ENCODE assay signal across 8 cellular contexts in the genomic region with DNA sequence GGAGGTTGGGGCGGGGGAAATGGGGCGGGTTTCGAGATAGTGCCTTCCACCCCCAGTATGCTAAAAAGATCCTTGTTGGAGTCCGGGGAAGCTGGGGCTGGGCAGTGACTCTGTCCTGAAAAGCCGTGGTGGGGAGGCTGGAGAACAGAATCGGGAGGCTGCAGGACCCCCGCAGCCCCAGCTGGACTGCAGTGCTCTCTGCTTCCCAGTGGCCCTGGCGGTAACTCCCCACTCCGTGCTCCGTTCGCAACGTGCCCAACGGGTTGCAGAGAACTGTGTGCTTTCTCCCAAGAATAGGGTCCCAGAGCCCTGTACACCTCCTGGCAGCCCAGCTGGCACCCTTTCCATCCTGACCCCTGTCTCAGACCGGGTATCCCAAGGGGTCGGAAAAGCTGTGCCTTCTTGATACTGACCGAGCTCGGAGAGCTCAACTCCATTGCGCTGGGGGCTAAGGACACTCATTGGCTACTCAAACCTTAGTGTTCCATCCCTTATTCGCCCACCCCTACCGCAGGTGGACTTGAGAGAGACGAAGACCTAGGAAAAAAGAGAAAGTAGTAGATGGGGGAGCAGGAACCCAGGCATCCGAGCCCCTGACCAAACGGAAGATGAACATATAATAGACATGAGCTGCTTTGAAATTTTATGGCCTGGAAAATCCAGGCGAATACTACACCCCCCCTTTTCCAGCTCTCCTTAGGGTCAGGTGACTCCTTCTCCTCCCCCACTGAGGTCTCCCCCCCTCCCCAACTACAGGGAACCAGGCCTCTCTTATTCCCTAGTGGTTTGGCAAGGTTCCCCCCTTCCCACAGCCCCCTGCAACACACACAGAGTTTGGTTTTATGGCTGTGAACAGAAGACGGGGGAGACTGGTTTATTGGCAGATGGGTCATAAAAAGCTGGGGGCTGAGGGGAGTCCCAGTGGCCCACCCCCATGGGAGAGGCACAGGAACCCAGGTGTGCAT. TPM values are rescaled to one million over a fixed set of nuclear protein-coding genes. Genes with fewer than 3 reads are reported as not detected.
DNase-seq lines count a peak whose midpoint lies in the region; ATAC-seq, FAIRE-seq and TF ChIP-seq lines count a peak whose summit lies in the region.

No MANE protein-coding gene starts in this region.

- H3K4me1 ChIP-seq in CD4-positive, CD25-positive, alpha-beta regulatory T cell (ENCODE audit: control insufficient read depth, insufficient read depth, low read length, poor library complexity, severe bottlenecking): peaks cover 19% of the 10 kb centered on the region
- peaks cover 46% of the 10 kb centered on the region for H3K4me1 ChIP-seq in HUES48 (ENCODE audit: control insufficient read depth, insufficient read depth, low read length)
- peaks cover 5% of the 10 kb centered on the region for H3K4me1 ChIP-seq in GM12878 (ENCODE audit: control insufficient read depth, insufficient read depth, low read length)
- peaks cover 0 to 9% (median 5%) of the 10 kb centered on the region in 4 donors for H3K4me1 ChIP-seq in liver (ENCODE audit: control insufficient read depth in 4 of 4, insufficient read depth in 4 of 4, low read length in 3 of 4)
- H3K4me1 ChIP-seq in thyroid gland: peaks cover 25 to 34% of the 10 kb centered on the region in 2 donors

- peaks cover 5% of the 10 kb centered on the region for H3K27me3 Mint-ChIP-seq in CD4-positive, CD25-positive, alpha-beta regulatory T cell

- peak overlapping the region; percentile 71 for H3K4me2 ChIP-seq in GM12878 (ENCODE audit: control insufficient read depth, insufficient read depth)

- H3K27ac ChIP-seq in CD4-positive, CD25-positive, alpha-beta regulatory T cell (ENCODE audit: insufficient read depth, low read length, poor library complexity, severe bottlenecking): peak overlapping the region; percentile 23
- H3K27ac ChIP-seq in HUES48 (ENCODE audit: low read depth, low read length) (peak overlapping the region; percentile 94), GM12878 (ENCODE audit: control insufficient read depth, insufficient read depth) (no peak overlapping the region), liver (ENCODE audit: low read depth in 1 of 2, low read length in 2 of 2) (peak overlapping the region in 1 of 2 donors; percentile 13), thyroid gland (peak overlapping the region in 2 of 3 donors; percentile 43 to 49)

- CTCF ChIA-PET in GM12878 (lab: Yijun Ruan, JAX): interaction anchor here (0.5 to 5.0 kb wide), 19 partner anchors 14 to 293 kb away, joined by 3 to 32 read pairs (median 4); a partner anchor contains a TSS

- H3K4me1 Mint-ChIP-seq in CD4-positive, CD25-positive, alpha-beta regulatory T cell: peaks cover 0 to 48% (median 25%) of the 10 kb centered on the region in 4 donors

- H3K9me3 ChIP-seq in CD4-positive, CD25-positive, alpha-beta regulatory T cell (ENCODE audit: control insufficient read depth in 2 of 2, low read length in 2 of 2): no peaks in the 10 kb centered on the region
- no peaks in the 10 kb centered on the region for H3K9me3 ChIP-seq in HUES48 (ENCODE audit: control insufficient read depth, insufficient read depth, low read length)
- no peaks in the 10 kb centered on the region for H3K9me3 ChIP-seq in GM12878 (replicated peaks; ENCODE audit: control insufficient read depth, insufficient read depth, low read length)
- H3K9me3 ChIP-seq in liver (ENCODE audit: control insufficient read depth in 4 of 4, low read length in 3 of 4): no peaks in the 10 kb centered on the region
- no peaks in the 10 kb centered on the region for H3K9me3 ChIP-seq in thyroid gland

- intact Hi-C loops in GM12878 (cut with micrococcal nuclease; ENCODE audit: unreplicated experiment) (no loop called here), thyroid gland (cut with DNase I) (loop anchor here (5.0 kb wide), 1 partner anchor 53 kb away; no protein-coding TSS in a partner anchor)

- no peaks in the 10 kb centered on the region for H3K9me3 Mint-ChIP-seq in CD4-positive, CD25-positive, alpha-beta regulatory T cell

- 13% methylated on average over 25 of the region's 25 CpGs for WGBS in GM12878 (ENCODE audit: insufficient coverage, insufficient replicate concordance, low lambda C conversion rate, missing lambda C conversion rate)
- 37% methylated on average over 25 of the region's 25 CpGs for WGBS in liver
- WGBS in thyroid gland, 2 donors: 12% methylated on average over 18 to 24 of the region's 25 CpGs

- in situ Hi-C loops in GM12878 (cut with MboI): no loop called here

- SMC1A ChIA-PET in GM12878 (lab: Charles Lee; ENCODE audit: uncharacterized antibody, unreplicated experiment): interaction anchor here (0.6 to 4.4 kb wide), 17 partner anchors 10 to 479 kb away, joined by 3 to 21 read pairs (median 4); a partner anchor contains a TSS

- peaks cover 2% of the 10 kb centered on the region for H3K36me3 ChIP-seq in CD4-positive, CD25-positive, alpha-beta regulatory T cell (ENCODE audit: control insufficient read depth, insufficient read depth, low read length)
- H3K36me3 ChIP-seq in HUES48 (ENCODE audit: control insufficient read depth, insufficient read depth, low read length) (peaks cover 24% of the 10 kb centered on the region), GM12878 (ENCODE audit: control insufficient read depth in 2 of 2, insufficient read depth in 2 of 2, low read length in 1 of 2) (peaks cover 1 to 2% of the 10 kb centered on the region in 2 experiments; a peak in 1 of 4 replicates), liver (ENCODE audit: control insufficient read depth in 4 of 4, insufficient read depth in 3 of 4, low read depth in 1 of 4, low read length in 3 of 4) (no peaks in the 10 kb centered on the region), thyroid gland (no peaks in the 10 kb centered on the region)

- no peak for TF ChIP-seq EP300 in GM12878 (IDR thresholded peaks at IDR 0.05; ENCODE audit: borderline replicate concordance in 1 of 2, control insufficient read depth in 1 of 2, low read depth in 2 of 2, low read length in 2 of 2)

- H3K27ac Mint-ChIP-seq in CD4-positive, CD25-positive, alpha-beta regulatory T cell: peak overlapping the region; percentile 85 to 88 (median 86)

- H3K4me3 Mint-ChIP-seq in CD4-positive, CD25-positive, alpha-beta regulatory T cell: peak overlapping the region; percentile 93 to 97 (median 94)

- TSS peak; percentile 49 for BruUV-seq in GM12878 (replicated peaks; lab: Mats Ljungman, UMichigan)

- no peak for TF ChIP-seq RAD21 in GM12878 (IDR thresholded peaks at IDR 0.05; ENCODE audit: insufficient read depth, low read depth, low read length)
- no peak for TF ChIP-seq RAD21 in liver (IDR thresholded peaks at IDR 0.05)

- no peak for FAIRE-seq in GM12878 (lab: Jason Lieb, UNC)

- TF ChIP-seq CTCF in GM12878 (IDR thresholded peaks at IDR 0.05 in 2 of 3, conservative IDR thresholded peaks at IDR 0.05 in 1 of 3; ENCODE audit: control insufficient read depth in 2 of 3, extremely low read depth in 1 of 3, insufficient read depth in 1 of 3, low read depth in 3 of 3, low read length in 3 of 3): 0 out of 6 replicates have a peak, but pooled peaks of 1 of the 3 experiments have one; percentile 6
- no peak for TF ChIP-seq CTCF in liver (IDR thresholded peaks at IDR 0.05; ENCODE audit: low read depth, low read length, missing input control)
- TF ChIP-seq CTCF in thyroid gland (IDR thresholded peaks at IDR 0.05): no peak

- H2AFZ ChIP-seq in GM12878 (ENCODE audit: control insufficient read depth, low read depth, low read length): no peak overlapping the region; the same call in none of the 2 replicates

- no peak for TF ChIP-seq POLR2A in GM12878 (IDR thresholded peaks at IDR 0.05; ENCODE audit: low read depth, low read length)
- no peak for TF ChIP-seq POLR2A in thyroid gland (IDR thresholded peaks at IDR 0.05)

- DNase-seq in CD4-positive, CD25-positive, alpha-beta regulatory T cell: no peak
- no peak for DNase-seq in GM12878 (ENCODE audit: low read depth, low spot score)
- no peak for DNase-seq in thyroid gland
- no peak for DNase-seq in germinal center (ENCODE audit: low spot score)
- no peak for DNase-seq in stimulated activated CD4-positive, alpha-beta T cell treated with anti-CD3 and anti-CD28 coated beads, Interleukin-4, amount 100 ng/mL, for 24 hours

- H3K9ac ChIP-seq in HUES48 (ENCODE audit: low read depth, low read length) (peak overlapping the region; percentile 43; the same call in 1 of the 2 replicates), GM12878 (ENCODE audit: control insufficient read depth, insufficient read depth, low read length) (peak overlapping the region; percentile 18; the same call in 1 of the 2 replicates), liver (ENCODE audit: low read depth in 1 of 2, low read length in 2 of 2) (no peak overlapping the region)

- H3K4me3 ChIP-seq in CD4-positive, CD25-positive, alpha-beta regulatory T cell (ENCODE audit: low read depth, low read length): peak overlapping the region; percentile 65
- H3K4me3 ChIP-seq in HUES48 (ENCODE audit: low read depth, low read length) (peak overlapping the region; percentile 87), GM12878 (peak overlapping the region; percentile 79), liver (ENCODE audit: low read depth in 1 of 3, low read length in 3 of 3) (peak overlapping the region in 2 of 3 donors; percentile 35 to 63), thyroid gland (replicated peaks in 1 of 3) (peak overlapping the region in 1 of 3 donors; percentile 62)

- no peaks in the 10 kb centered on the region for H3K36me3 Mint-ChIP-seq in CD4-positive, CD25-positive, alpha-beta regulatory T cell

- no peaks in the 10 kb centered on the region for H3K27me3 ChIP-seq in CD4-positive, CD25-positive, alpha-beta regulatory T cell (ENCODE audit: control insufficient read depth, insufficient read depth, low read length)
- H3K27me3 ChIP-seq in HUES48 (ENCODE audit: control insufficient read depth, insufficient read depth, low read length): no peaks in the 10 kb centered on the region
- no peaks in the 10 kb centered on the region for H3K27me3 ChIP-seq in GM12878 (replicated peaks in 1 of 2; ENCODE audit: control insufficient read depth in 2 of 2, insufficient read depth in 2 of 2, low read length in 1 of 2)
- peaks cover 0 to 5% (median 0%) of the 10 kb centered on the region in 4 donors for H3K27me3 ChIP-seq in liver (ENCODE audit: control insufficient read depth in 4 of 4, insufficient read depth in 4 of 4, low read length in 3 of 4)
- no peaks in the 10 kb centered on the region for H3K27me3 ChIP-seq in thyroid gland

- H3K79me2 ChIP-seq in GM12878 (ENCODE audit: control insufficient read depth, insufficient read depth, low read length): peaks cover 2% of the 10 kb centered on the region

- ATAC-seq in CD4-positive, CD25-positive, alpha-beta regulatory T cell (ENCODE audit: low read depth in 2 of 2): no peak
- ATAC-seq in GM12878 (peak; percentile 51), GM18517 (IDR thresholded peaks at IDR 0.05; ENCODE audit: unreplicated experiment) (no peak)

- no peaks in the 10 kb centered on the region for H4K20me1 ChIP-seq in GM12878 (ENCODE audit: control insufficient read depth, insufficient read depth)

- POLR2A ChIA-PET in GM12878 (lab: Charles Lee): interaction anchor here (0.6 to 5.7 kb wide), 20 partner anchors 10 to 478 kb away, joined by 3 to 38 read pairs (median 4); a partner anchor contains a TSS

- RAD21 ChIA-PET in GM12878 (lab: Charles Lee; ENCODE audit: unreplicated experiment): interaction anchor here (0.6 to 2.9 kb wide), 18 partner anchors 15 to 446 kb away, joined by 3 to 12 read pairs (median 4); a partner anchor contains a TSS

RNA-seq across cellular contexts. Expression of a gene that starts 1.3 kb away (rescaled TPM):
- total RNA-seq in CD4-positive, CD25-positive, alpha-beta regulatory T cell: 7.4 TPM
- 1 to 10 TPM in 1 of 4 donors, under 1 TPM in 3; 0.56 to 1.2 (median 0.66) TPM for polyA plus RNA-seq in CD4-positive, CD25-positive, alpha-beta regulatory T cell
- total RNA-seq in GM12878 (2013; cell fraction: nucleolus; rRNA removed): 7.2 and 7.6 TPM in 2 replicates
- total RNA-seq in GM12878 (2014; rRNA removed) (3.1 and 5.2 TPM in 2 replicates), GM12878 (2014; rRNA removed; fragmentation: Illumina TruSeq; extraction: Trizol) (3.4 and 3.9 TPM in 2 replicates), GM12878 (2021) (15.2 and 15.4 TPM in 2 replicates), liver (1 to 10 TPM in 1 of 2 donors, under 1 TPM in 1; 0.84 to 5.0 TPM), thyroid gland (1 to 10 TPM; 4.8 to 7.5 (median 6.7) TPM)
- 3.0 TPM for polyA plus RNA-seq in GM12878 (2011; ENCODE audit: low read depth)
- polyA plus RNA-seq in GM12878 (2011; rRNA removed) (3.7 and 5.8 TPM in 2 replicates), GM12878 (2014; fragmentation: Illumina TruSeq; extraction: Trizol) (5.7 and 6.7 TPM in 2 replicates), GM12878 (2014; fragmentation: Nextera tagmentation; extraction: Ambion mirVana) (1 to 10 TPM; 1.5 to 1.6 TPM), GM12878 (2014; rRNA removed) (9.9 and 13.0 TPM in 2 replicates), GM12878 (2016; fragmentation: Nextera tagmentation; extraction: Ambion mirVana) (under 1 TPM; 0.83 to 0.87 TPM), liver (under 1 TPM; 0.40 to 0.55 TPM)
- polyA plus RNA-seq in GM12878 (2011; cell fraction: cytosol; rRNA removed): 6.5 and 8.8 TPM in 2 replicates
- 8.5 and 9.2 TPM in 2 replicates for polyA plus RNA-seq in GM12878 (2011; cell fraction: nucleus; rRNA removed)
- polyA plus RNA-seq in GM12878 (2012): 7.4 TPM in 2 replicates
- polyA minus RNA-seq in GM12878 (2011; rRNA and poly(A)+ RNA removed): 4.9 and 8.8 TPM in 2 replicates
- 3.1 and 5.5 TPM in 2 replicates for polyA minus RNA-seq in GM12878 (2011; cell fraction: cytosol; rRNA and poly(A)+ RNA removed)
- polyA minus RNA-seq in GM12878 (2011; cell fraction: nucleus; rRNA and poly(A)+ RNA removed): 2.9 and 4.8 TPM in 2 replicates

RNA-seq across cellular contexts. Expression of a gene that starts 15.4 kb away (rescaled TPM):
- 46.4 TPM for total RNA-seq in CD4-positive, CD25-positive, alpha-beta regulatory T cell
- polyA plus RNA-seq in CD4-positive, CD25-positive, alpha-beta regulatory T cell: 100 to 1,000 TPM; 145 to 205 (median 180) TPM
- total RNA-seq in GM12878 (2013; cell fraction: nucleolus; rRNA removed): 44.4 and 46.9 TPM in 2 replicates
- total RNA-seq in GM12878 (2014; rRNA removed) (147 and 163 TPM in 2 replicates), GM12878 (2014; rRNA removed; fragmentation: Illumina TruSeq; extraction: Trizol) (165 and 171 TPM in 2 replicates), GM12878 (2021) (171 and 173 TPM in 2 replicates), liver (100 to 1,000 TPM; 185 to 373 TPM), thyroid gland (1,000 to 10,000 TPM in 3 of 4 donors, 100 to 1,000 TPM in 1; 683 to 1,145 (median 1,122) TPM)
- polyA plus RNA-seq in GM12878 (2011; ENCODE audit: low read depth): 176 TPM
- polyA plus RNA-seq in GM12878 (2011; rRNA removed) (157 and 182 TPM in 2 replicates), GM12878 (2014; fragmentation: Illumina TruSeq; extraction: Trizol) (142 and 156 TPM in 2 replicates), GM12878 (2014; fragmentation: Nextera tagmentation; extraction: Ambion mirVana) (100 to 1,000 TPM; 194 to 220 TPM), GM12878 (2014; rRNA removed) (166 and 193 TPM in 2 replicates), GM12878 (2016; fragmentation: Nextera tagmentation; extraction: Ambion mirVana) (100 to 1,000 TPM; 200 to 209 TPM), liver (100 to 1,000 TPM; 328 to 348 TPM)
- polyA plus RNA-seq in GM12878 (2011; cell fraction: cytosol; rRNA removed): 168 and 246 TPM in 2 replicates
- polyA plus RNA-seq in GM12878 (2011; cell fraction: nucleus; rRNA removed): 88.0 and 94.4 TPM in 2 replicates
- polyA plus RNA-seq in GM12878 (2012): 150 and 169 TPM in 2 replicates
- polyA minus RNA-seq in GM12878 (2011; rRNA and poly(A)+ RNA removed): 98.9 and 117 TPM in 2 replicates
- polyA minus RNA-seq in GM12878 (2011; cell fraction: cytosol; rRNA and poly(A)+ RNA removed): 27.9 and 34.6 TPM in 2 replicates
- 12.7 and 25.9 TPM in 2 replicates for polyA minus RNA-seq in GM12878 (2011; cell fraction: nucleus; rRNA and poly(A)+ RNA removed)

RNA-seq across cellular contexts. Expression of a gene that starts 24.1 kb away (rescaled TPM):
- 10.1 TPM for total RNA-seq in CD4-positive, CD25-positive, alpha-beta regulatory T cell
- polyA plus RNA-seq in CD4-positive, CD25-positive, alpha-beta regulatory T cell: 1 to 10 TPM in 3 of 4 donors, under 1 TPM in 1; 0.94 to 1.6 (median 1.4) TPM
- total RNA-seq in GM12878 (2013; cell fraction: nucleolus; rRNA removed): 24.9 and 25.4 TPM in 2 replicates
- total RNA-seq in GM12878 (2014; rRNA removed) (6.4 and 8.2 TPM in 2 replicates), GM12878 (2014; rRNA removed; fragmentation: Illumina TruSeq; extraction: Trizol) (5.7 and 6.7 TPM in 2 replicates), GM12878 (2021) (5.8 and 8.4 TPM in 2 replicates), liver (10 to 100 TPM in 1 of 2 donors, 1 to 10 TPM in 1; 9.2 to 21.8 TPM), thyroid gland (1 to 10 TPM in 3 of 4 donors, under 1 TPM in 1; 0.94 to 9.7 (median 6.8) TPM)
- polyA plus RNA-seq in GM12878 (2011; ENCODE audit: low read depth): 2.2 TPM
- polyA plus RNA-seq in GM12878 (2011; rRNA removed) (7.0 and 7.8 TPM in 2 replicates), GM12878 (2014; fragmentation: Illumina TruSeq; extraction: Trizol) (5.5 and 7.6 TPM in 2 replicates), GM12878 (2014; fragmentation: Nextera tagmentation; extraction: Ambion mirVana) (1 to 10 TPM; 2.6 to 3.1 TPM), GM12878 (2014; rRNA removed) (11.6 and 11.9 TPM in 2 replicates), GM12878 (2016; fragmentation: Nextera tagmentation; extraction: Ambion mirVana) (1 to 10 TPM; 5.8 to 7.1 TPM), liver (10 to 100 TPM; 36.6 to 61.7 TPM)
- 7.5 and 10.6 TPM in 2 replicates for polyA plus RNA-seq in GM12878 (2011; cell fraction: cytosol; rRNA removed)
- polyA plus RNA-seq in GM12878 (2011; cell fraction: nucleus; rRNA removed): 22.2 and 32.5 TPM in 2 replicates
- 4.6 and 5.0 TPM in 2 replicates for polyA plus RNA-seq in GM12878 (2012)
- polyA minus RNA-seq in GM12878 (2011; rRNA and poly(A)+ RNA removed): 6.7 and 7.7 TPM in 2 replicates
- polyA minus RNA-seq in GM12878 (2011; cell fraction: cytosol; rRNA and poly(A)+ RNA removed): 2.1 TPM in 1 of 2 replicates, not detected in the other
- 6.3 and 15.9 TPM in 2 replicates for polyA minus RNA-seq in GM12878 (2011; cell fraction: nucleus; rRNA and poly(A)+ RNA removed)

RNA-seq across cellular contexts. Expression of a gene that starts 28.4 kb away (rescaled TPM):
- 60.1 TPM for total RNA-seq in CD4-positive, CD25-positive, alpha-beta regulatory T cell
- 100 to 1,000 TPM in 3 of 4 donors, 10 to 100 TPM in 1; 83.6 to 128 (median 112) TPM for polyA plus RNA-seq in CD4-positive, CD25-positive, alpha-beta regulatory T cell
- 25.1 and 33.4 TPM in 2 replicates for total RNA-seq in GM12878 (2013; cell fraction: nucleolus; rRNA removed)
- total RNA-seq in GM12878 (2014; rRNA removed) (134 and 144 TPM in 2 replicates), GM12878 (2014; rRNA removed; fragmentation: Illumina TruSeq; extraction: Trizol) (126 and 128 TPM in 2 replicates), GM12878 (2021) (131 and 141 TPM in 2 replicates), liver (10 to 100 TPM; 43.7 to 79.6 TPM), thyroid gland (100 to 1,000 TPM; 117 to 440 (median 246) TPM)
- 91.5 TPM for polyA plus RNA-seq in GM12878 (2011; ENCODE audit: low read depth)
- polyA plus RNA-seq in GM12878 (2011; rRNA removed) (102 and 156 TPM in 2 replicates), GM12878 (2014; fragmentation: Illumina TruSeq; extraction: Trizol) (86.6 and 141 TPM in 2 replicates), GM12878 (2014; fragmentation: Nextera tagmentation; extraction: Ambion mirVana) (100 to 1,000 TPM; 264 to 285 TPM), GM12878 (2014; rRNA removed) (176 and 185 TPM in 2 replicates), GM12878 (2016; fragmentation: Nextera tagmentation; extraction: Ambion mirVana) (100 to 1,000 TPM; 218 to 228 TPM), liver (100 to 1,000 TPM; 150 TPM)
- polyA plus RNA-seq in GM12878 (2011; cell fraction: cytosol; rRNA removed): 248 and 288 TPM in 2 replicates
- 100 and 116 TPM in 2 replicates for polyA plus RNA-seq in GM12878 (2011; cell fraction: nucleus; rRNA removed)
- 142 and 151 TPM in 2 replicates for polyA plus RNA-seq in GM12878 (2012)
- 65.8 and 84.2 TPM in 2 replicates for polyA minus RNA-seq in GM12878 (2011; rRNA and poly(A)+ RNA removed)
- 16.3 and 21.6 TPM in 2 replicates for polyA minus RNA-seq in GM12878 (2011; cell fraction: cytosol; rRNA and poly(A)+ RNA removed)
- 15.2 and 19.2 TPM in 2 replicates for polyA minus RNA-seq in GM12878 (2011; cell fraction: nucleus; rRNA and poly(A)+ RNA removed)

RNA-seq across cellular contexts. Expression of a gene that starts 36.5 kb away (rescaled TPM):
- total RNA-seq in CD4-positive, CD25-positive, alpha-beta regulatory T cell: 0.76 TPM
- under 1 TPM in 1 of 4 donors, not detected in 3; 0.29 TPM for polyA plus RNA-seq in CD4-positive, CD25-positive, alpha-beta regulatory T cell
- 18.5 and 21.9 TPM in 2 replicates for total RNA-seq in GM12878 (2013; cell fraction: nucleolus; rRNA removed)
- total RNA-seq in GM12878 (2014; rRNA removed): 2.5 and 2.6 TPM in 2 replicates
- 0.69 and 1.0 TPM in 2 replicates for total RNA-seq in GM12878 (2014; rRNA removed; fragmentation: Illumina TruSeq; extraction: Trizol)
- total RNA-seq in GM12878 (2021): 2.8 and 3.8 TPM in 2 replicates
- 1.5 TPM for polyA plus RNA-seq in GM12878 (2011; ENCODE audit: low read depth)
- 3.4 and 5.1 TPM in 2 replicates for polyA plus RNA-seq in GM12878 (2011; rRNA removed)
- 2.2 and 3.6 TPM in 2 replicates for polyA plus RNA-seq in GM12878 (2011; cell fraction: cytosol; rRNA removed)
- polyA plus RNA-seq in GM12878 (2011; cell fraction: nucleus; rRNA removed): 83.9 and 96.1 TPM in 2 replicates
- polyA plus RNA-seq in GM12878 (2012): 4.8 and 5.6 TPM in 2 replicates
- 1.4 TPM in 1 of 2 replicates, not detected in the other for polyA plus RNA-seq in GM12878 (2014; fragmentation: Illumina TruSeq; extraction: Trizol)
- polyA plus RNA-seq in GM12878 (2014; fragmentation: Nextera tagmentation; extraction: Ambion mirVana): under 1 TPM; 0.18 to 0.39 TPM
- polyA plus RNA-seq in GM12878 (2014; rRNA removed): 2.6 and 4.4 TPM in 2 replicates
- polyA plus RNA-seq in GM12878 (2016; fragmentation: Nextera tagmentation; extraction: Ambion mirVana): 1 to 10 TPM; 1.4 to 1.6 TPM
- polyA minus RNA-seq in GM12878 (2011; rRNA and poly(A)+ RNA removed): 2.9 and 4.3 TPM in 2 replicates
- polyA minus RNA-seq in GM12878 (2011; cell fraction: cytosol; rRNA and poly(A)+ RNA removed): 0.80 and 1.4 TPM in 2 replicates
- polyA minus RNA-seq in GM12878 (2011; cell fraction: nucleus; rRNA and poly(A)+ RNA removed): 9.2 and 9.6 TPM in 2 replicates
- 1 to 10 TPM in 1 of 2 donors, under 1 TPM in 1; 0.98 to 3.8 TPM for total RNA-seq in liver
- polyA plus RNA-seq in liver: 1 to 10 TPM; 2.8 to 4.9 TPM
- total RNA-seq in thyroid gland: 10 to 100 TPM in 2 of 4 donors, 1 to 10 TPM in 2; 7.9 to 16.9 (median 9.8) TPM

Comparison
In these comparisons a context has a peak if more than half of its experiments do, and no peak if none do; other contexts are left out.
1. H3K9ac ChIP-seq: peak in HUES48 (single experiment) and GM12878 (single experiment); none in liver (0 of 2).